8 cellular contexts compared by ENCODE assay signal in the genomic region with DNA sequence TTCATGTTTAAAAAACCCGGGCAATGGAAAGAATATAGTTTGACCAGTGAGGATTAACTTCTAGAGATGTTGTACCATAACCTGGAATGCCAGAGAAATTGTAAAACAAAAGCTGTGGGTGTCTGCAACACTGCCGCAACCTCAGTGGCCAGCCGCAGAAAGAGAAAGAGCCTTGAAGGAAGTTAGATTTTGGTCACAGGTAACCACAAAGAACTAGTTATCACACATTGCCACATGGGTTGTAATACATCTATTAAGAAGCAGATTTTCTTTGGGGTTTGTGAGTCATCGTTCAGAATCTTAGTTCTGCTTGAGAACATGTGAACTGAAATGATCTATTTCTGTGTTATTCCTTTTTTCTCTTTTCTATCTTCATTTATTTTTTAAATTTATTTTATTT.
DNase-seq lines count a peak whose midpoint lies in the region; ATAC-seq, FAIRE-seq and TF ChIP-seq lines count a peak whose summit lies in the region.

No MANE protein-coding gene starts in this region.

- H3K9ac ChIP-seq in PC-3 (ENCODE audit: low read length), result no peak overlapping the region
- no peak overlapping the region for H3K9ac ChIP-seq in fibroblast of lung (ENCODE audit: insufficient read depth, low read length)

- WGBS in esophagus squamous epithelium, 2 donors, result 41 to 49% methylated on average over 4 of the region's 4 CpGs

- no peak overlapping the region for H3K4me3 ChIP-seq in PC-3 (ENCODE audit: low read length)
- no peak overlapping the region for H3K4me3 ChIP-seq in fibroblast of lung (replicated peaks in 1 of 4; ENCODE audit: control extremely low read depth in 1 of 4, insufficient read depth in 1 of 4, low read depth in 3 of 4, low read length in 4 of 4)
- no peak overlapping the region for H3K4me3 ChIP-seq in esophagus squamous epithelium

- H3K36me3 ChIP-seq in PC-3 (ENCODE audit: low read depth, low read length) (no peaks in the 10 kb centered on the region), fibroblast of lung (ENCODE audit: control insufficient read depth, insufficient read depth, low read length) (no peaks in the 10 kb centered on the region), esophagus squamous epithelium (no peaks in the 10 kb centered on the region)

- ATAC-seq in HG02588 (IDR thresholded peaks at IDR 0.05; ENCODE audit: unreplicated experiment), result peak; percentile 85
- no peak for ATAC-seq in PC-3

- BruUV-seq in PC-3 (replicated peaks; lab: Mats Ljungman, UMichigan), result no TSS peak

- H2AFZ ChIP-seq in PC-3 (ENCODE audit: low read length) (0 out of 2 replicates have a peak overlapping the region, but pooled peaks have one; percentile 6), fibroblast of lung (ENCODE audit: low read length) (no peak overlapping the region)

- POLR2A ChIA-PET in PC-3 (lab: Charles Lee; ENCODE audit: unreplicated experiment), result no interaction called here

- no peaks in the 10 kb centered on the region for H3K79me2 ChIP-seq in PC-3 (ENCODE audit: low read length)
- H3K79me2 ChIP-seq in fibroblast of lung (ENCODE audit: control insufficient read depth, insufficient read depth, low read length), result no peaks in the 10 kb centered on the region

- peaks cover 11% of the 10 kb centered on the region for H3K4me1 ChIP-seq in PC-3 (ENCODE audit: insufficient read depth, low read length)
- H3K4me1 ChIP-seq in fibroblast of lung (ENCODE audit: control insufficient read depth, extremely low read depth, insufficient read depth, low read length), result peaks cover 9% of the 10 kb centered on the region
- H3K4me1 ChIP-seq in esophagus squamous epithelium, result no peaks in the 10 kb centered on the region

- no peaks in the 10 kb centered on the region for H3F3A ChIP-seq in PC-3 (ENCODE audit: low read length, unreplicated experiment)

- no peak overlapping the region for H3K27ac ChIP-seq in PC-3 (ENCODE audit: low read length)
- H3K27ac ChIP-seq in fibroblast of lung (ENCODE audit: insufficient read depth, low read length), result no peak overlapping the region
- no peak overlapping the region for H3K27ac ChIP-seq in esophagus squamous epithelium

- peak; percentile 28 for DNase-seq in GM18507 (ENCODE audit: extremely low spot score, insufficient read length, low read depth)
- no peak for DNase-seq in PC-3
- peak; percentile 52 to 97 for DNase-seq in fibroblast of lung (ENCODE audit: low read depth in 2 of 2)
- no peak for DNase-seq in SHP77 (lab: John Stamatoyannopoulos, UW)
- DNase-seq in epidermal melanocyte (ENCODE audit: insufficient read length, low spot score), result no peak
- no peak for DNase-seq in NCI-H2081 (lab: John Stamatoyannopoulos, UW)
- no peak for DNase-seq in esophagus squamous epithelium (lab: John Stamatoyannopoulos, UW)

- intact Hi-C loops in PC-3 (cut with micrococcal nuclease) (no loop called here), esophagus squamous epithelium (cut with DNase I) (loop anchor here (10.0 kb wide), 1 partner anchor 126 kb away; no protein-coding TSS in a partner anchor)

- no peak for TF ChIP-seq POLR2A in esophagus squamous epithelium (IDR thresholded peaks at IDR 0.05)

- CTCF ChIA-PET in PC-3 (lab: Charles Lee), result no interaction called here

- no peaks in the 10 kb centered on the region for H4K20me1 ChIP-seq in PC-3 (ENCODE audit: low read length)
- no peaks in the 10 kb centered on the region for H4K20me1 ChIP-seq in fibroblast of lung (ENCODE audit: control insufficient read depth, extremely low read depth, insufficient read depth, low read length)

- peak; percentile 85 for FAIRE-seq in GM18507 (lab: Jason Lieb, UNC)

- no peak overlapping the region for H3K4me2 ChIP-seq in PC-3 (ENCODE audit: low read length)
- no peak overlapping the region for H3K4me2 ChIP-seq in fibroblast of lung (ENCODE audit: extremely low read depth, insufficient read depth, low read length)

- H3K9me3 ChIP-seq in PC-3 (ENCODE audit: low read length), result no peaks in the 10 kb centered on the region
- no peaks in the 10 kb centered on the region for H3K9me3 ChIP-seq in fibroblast of lung (ENCODE audit: control insufficient read depth, insufficient read depth, low read depth, low read length)
- no peaks in the 10 kb centered on the region for H3K9me3 ChIP-seq in esophagus squamous epithelium

- H3K27me3 ChIP-seq in PC-3 (ENCODE audit: low read length), result no peaks in the 10 kb centered on the region
- H3K27me3 ChIP-seq in fibroblast of lung (ENCODE audit: control insufficient read depth, insufficient read depth, low read length), result no peaks in the 10 kb centered on the region
- peaks cover 0 to 17% (median 0%) of the 10 kb centered on the region in 4 donors for H3K27me3 ChIP-seq in esophagus squamous epithelium

- 0 out of 2 replicates have a peak, but pooled peaks cover 4% of the 10 kb centered on the region for H3K9me2 ChIP-seq in PC-3 (replicated peaks; ENCODE audit: low read length)

- TF ChIP-seq CTCF in PC-3 (conservative IDR thresholded peaks at IDR 0.05; ENCODE audit: low read depth, low read length), result no peak
- no peak for TF ChIP-seq CTCF in fibroblast of lung (conservative IDR thresholded peaks at IDR 0.05 in 1 of 2, IDR thresholded peaks at IDR 0.05 in 1 of 2; ENCODE audit: low read depth in 1 of 2, low read length in 2 of 2)
- no peak for TF ChIP-seq CTCF in esophagus squamous epithelium (IDR thresholded peaks at IDR 0.05)

Comparison
In these comparisons a context has a peak if more than half of its experiments do, and no peak if none do; other contexts are left out.
1. DNase-seq: peak in GM18507 (single experiment) and fibroblast of lung (2 of 2); none in PC-3 (single experiment), SHP77 (0 of 2), epidermal melanocyte (single experiment), NCI-H2081 (0 of 2) and esophagus squamous epithelium (single experiment).